ENCODE assay signal across 24 cellular contexts in the genomic region with DNA sequence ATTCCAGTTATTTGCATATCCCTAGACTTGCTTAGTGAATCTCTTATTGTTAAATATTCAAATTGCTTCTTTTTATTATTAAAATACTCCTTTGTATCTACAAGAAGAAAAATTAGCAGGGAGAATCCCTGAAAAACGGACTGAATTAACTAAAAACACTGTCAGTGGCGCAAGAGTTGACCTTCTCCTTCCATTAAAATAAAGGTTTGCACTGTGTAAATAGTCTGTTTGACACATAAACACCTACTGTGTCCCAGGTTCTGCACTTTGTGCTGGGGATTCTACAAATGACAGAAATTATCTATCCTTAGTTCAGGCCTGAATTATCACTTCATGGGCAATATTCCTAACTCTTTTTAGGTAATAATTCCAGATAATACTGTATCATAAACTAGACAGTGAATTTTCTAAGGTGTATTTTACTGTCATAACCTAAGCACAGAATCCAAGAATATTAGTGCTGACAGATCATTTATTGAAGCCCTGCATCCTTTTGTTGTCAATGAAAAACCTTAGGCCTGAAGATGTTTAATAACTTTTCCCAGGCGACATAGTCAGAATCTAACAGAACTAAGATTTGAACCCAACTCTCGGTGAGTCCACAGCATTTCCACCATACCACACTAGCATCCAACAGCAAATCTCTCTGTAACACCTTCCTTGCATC. TPM values are rescaled to one million over a fixed set of nuclear protein-coding genes. Genes with fewer than 3 reads are reported as not detected.
"Had no signal": no experiment of that assay in that cellular context is flagged by ENCODE, and none has a peak within 500 bp of the region (broad histone marks: within the 10 kb centered on the region; RNA-seq: fewer than 3 reads in every experiment).

No MANE protein-coding gene starts in this region.

- H3K27me3 ChIP-seq: MG63 had no signal

- H3K36me3 ChIP-seq: MG63 had no signal

- H3K9ac ChIP-seq: SK-N-SH had no signal

- FAIRE-seq: RCC 7860 had no signal

- DNase-seq: Karpas-422, KG1, MG63, NCI-H1092 treated with DMSO at 0.1 percent for 48 hours, NCI-H1436, NCI-H187, NCI-H2029, NCI-H2081 treated with DMSO at 0.1 percent for 48 hours, NCI-H2171, NCI-H226, NCI-H446, NCI-H510A, NCI-H524 treated with DMSO at 0.1 percent for 48 hours, NCI-H69, NCI-H774, Right ventricle myocardium superior, RPMI8226, SIG-M5, SK-N-SH, SW 1271, T-cell had no signal

- H3K9me3 ChIP-seq: MG63, SK-N-SH had no signal

- H3K4me3 ChIP-seq: MG63 had no signal

- H3K4me2 ChIP-seq: SK-N-SH had no signal

- ATAC-seq: T-cell had no signal

RNA-seq across cellular contexts. Expression of gene BMP10, which starts 17.0 kb away (rescaled TPM):
- total RNA-seq: HT1080, Right ventricle myocardium superior, SK-MEL-5, T-cell had no signal
- polyA plus RNA-seq: SK-N-SH had no signal
